8 cellular contexts compared by ENCODE assay signal in the genomic region with DNA sequence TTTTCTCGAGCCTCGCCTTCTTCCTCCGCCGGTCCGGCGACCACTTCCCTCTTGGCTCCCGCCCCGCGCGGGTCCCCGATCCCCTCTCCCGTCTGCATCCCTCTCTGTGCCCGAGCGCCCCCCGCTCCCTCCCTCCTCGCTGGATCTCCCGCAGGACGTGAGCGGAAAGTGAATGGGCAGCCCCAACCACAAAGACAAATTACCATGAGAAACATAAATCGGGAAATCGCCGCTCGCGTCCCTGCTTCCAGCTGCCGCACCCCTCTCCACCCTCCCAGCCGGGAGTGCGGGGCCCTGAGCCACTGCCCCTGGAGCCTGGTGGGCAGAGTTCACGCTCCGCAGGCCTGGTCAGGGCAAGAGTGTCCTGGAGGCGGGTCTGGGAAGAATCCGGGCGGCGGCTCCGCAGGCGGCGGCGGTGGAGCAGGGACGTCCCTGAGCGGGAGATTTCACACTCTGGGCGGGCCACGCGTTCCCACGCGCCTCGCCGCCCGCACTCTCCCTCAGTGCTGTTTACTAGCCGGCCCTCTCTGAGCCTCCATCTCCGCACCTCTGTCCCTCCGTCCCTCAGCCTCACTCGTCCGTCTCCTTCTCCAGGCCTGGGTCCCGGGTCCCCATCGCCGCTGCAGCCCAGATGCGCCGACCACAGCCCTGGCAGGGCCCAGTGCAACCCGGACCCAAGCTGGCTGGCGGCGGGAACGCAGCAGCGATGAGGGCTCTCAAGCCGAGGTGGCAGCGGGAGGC. TPM values are rescaled to one million over a fixed set of nuclear protein-coding genes. Genes with fewer than 3 reads are reported as not detected.
DNase-seq lines count a peak whose midpoint lies in the region; ATAC-seq, FAIRE-seq and TF ChIP-seq lines count a peak whose summit lies in the region.

No MANE protein-coding gene starts in this region.

- no peak for TF ChIP-seq RAD21 in SK-N-SH (IDR thresholded peaks at IDR 0.05; ENCODE audit: low read length)

- no peaks in the 10 kb centered on the region for H3K9me1 ChIP-seq in endothelial cell of umbilical vein (replicated peaks; ENCODE audit: control insufficient read depth, extremely low read depth, insufficient read depth, low read length)

- H3F3A ChIP-seq in SK-N-SH (replicated peaks; ENCODE audit: insufficient read depth), result no peaks in the 10 kb centered on the region

- peaks cover 13 to 55% (median 31%) of the 10 kb centered on the region in 3 donors for H3K27me3 Mint-ChIP-seq in naive B cell

- no peaks in the 10 kb centered on the region for H3K9me2 ChIP-seq in SK-N-SH

- H3K4me3 Mint-ChIP-seq in naive B cell, result peak overlapping the region; percentile 62 to 92 (median 86)

- no peak overlapping the region for H3K9ac ChIP-seq in SK-N-SH
- H3K9ac ChIP-seq in endothelial cell of umbilical vein (replicated peaks; ENCODE audit: extremely low read depth, insufficient read depth, low read length), result no peak overlapping the region

- H3K4me1 Mint-ChIP-seq in naive B cell, result peaks cover 16 to 25% (median 16%) of the 10 kb centered on the region in 3 donors

- ATAC-seq in naive B cell (ENCODE audit: low read depth in 2 of 2) (peak; percentile 20 to 26), HG03469 (IDR thresholded peaks at IDR 0.05; ENCODE audit: unreplicated experiment) (no peak), HG02678 (IDR thresholded peaks at IDR 0.05; ENCODE audit: unreplicated experiment) (no peak)

- H2AFZ ChIP-seq in SK-N-SH (ENCODE audit: low read depth) (peak overlapping the region; percentile 67; the same call in 1 of the 2 replicates), endothelial cell of umbilical vein (ENCODE audit: low read depth, low read length) (peak overlapping the region; percentile 64)

- peak overlapping the region; percentile 50 to 63 for H3K4me3 ChIP-seq in SK-N-SH (ENCODE audit: low read depth in 2 of 2, low read length in 1 of 2)
- peak overlapping the region in 1 of 3 experiments; percentile 18 for H3K4me3 ChIP-seq in endothelial cell of umbilical vein (replicated peaks in 1 of 3; ENCODE audit: insufficient read depth in 1 of 3, low read depth in 1 of 3, low read length in 3 of 3)

- peaks cover 0 to 7% of the 10 kb centered on the region in 2 donors for H3K36me3 Mint-ChIP-seq in naive B cell

- DNase-seq in GM13977 (ENCODE audit: low spot score), result peak; percentile 62
- peak; percentile 79 for DNase-seq in SK-N-SH
- DNase-seq in endothelial cell of umbilical vein (ENCODE audit: low read depth, low spot score), result no peak
- no peak for DNase-seq in naive B cell
- no peak for DNase-seq in HTR-8/SVneo (ENCODE audit: insufficient read length, low spot score)
- DNase-seq in superior temporal gyrus (ENCODE audit: extremely low spot score), result no peak

- H4K20me1 ChIP-seq in SK-N-SH (ENCODE audit: insufficient read depth) (no peaks in the 10 kb centered on the region), endothelial cell of umbilical vein (replicated peaks; ENCODE audit: control insufficient read depth, extremely low read depth, insufficient read depth, low read length) (no peaks in the 10 kb centered on the region)

- 4% methylated on average over 43 of the region's 64 CpGs for WGBS in SK-N-SH (ENCODE audit: low lambda C conversion rate)

- POLR2A ChIA-PET in SK-N-SH (lab: Yijun Ruan, JAX), result interaction anchor here (1.0 to 1.3 kb wide), 2 partner anchors 34 to 83 kb away, joined by 3 to 4 read pairs; no protein-coding TSS in a partner anchor
- POLR2A ChIA-PET in endothelial cell of umbilical vein (lab: Charles Lee), result interaction anchor here (0.6 kb wide), 1 partner anchor 209 kb away, joined by 6 read pairs; no protein-coding TSS in a partner anchor

- dilution Hi-C loops in endothelial cell of umbilical vein (cut with MboI; ENCODE audit: extremely low pct_ligation_motif_present, low sequenced_read_pairs), result no loop called here

- intact Hi-C loops in endothelial cell of umbilical vein (cut with micrococcal nuclease), result loop anchor here (5.0 kb wide), 1 partner anchor 344 kb away; the partner anchor contains the start of gene PARP14

- in situ Hi-C loops in GM13977 (cut with MboI; ENCODE audit: low pct_unique_long_range_greater_than_20kb, low sequenced_read_pairs, unreplicated experiment), result loop anchor here (25.0 kb wide), 1 partner anchor 464 kb away; the partner anchor contains the start of genes DTX3L and PARP9

- TF ChIP-seq EP300 in SK-N-SH (IDR thresholded peaks at IDR 0.05; ENCODE audit: borderline replicate concordance in 1 of 2, low read depth in 1 of 2, low read length in 1 of 2), result no peak

- CTCF ChIA-PET in SK-N-SH (lab: Yijun Ruan, JAX) (interaction anchor here (0.7 to 13.4 kb wide), 29 partner anchors 8 to 348 kb away, joined by 3 to 342 read pairs (median 6); no protein-coding TSS in a partner anchor), endothelial cell of umbilical vein (lab: Charles Lee) (interaction anchor here (0.6 to 4.4 kb wide), 17 partner anchors 8 to 633 kb away, joined by 3 to 31 read pairs (median 4); partner anchors contain the start of gene PDIA5)

- no peaks in the 10 kb centered on the region for H3K79me2 ChIP-seq in SK-N-SH (ENCODE audit: insufficient read depth)
- H3K79me2 ChIP-seq in endothelial cell of umbilical vein (ENCODE audit: control insufficient read depth, insufficient read depth, low read length), result no peaks in the 10 kb centered on the region

- no peak for TF ChIP-seq POLR2A in endothelial cell of umbilical vein (IDR thresholded peaks at IDR 0.05; ENCODE audit: low read depth, low read length)

- peak overlapping the region; percentile 96 for H3K4me2 ChIP-seq in SK-N-SH
- peak overlapping the region; percentile 65 for H3K4me2 ChIP-seq in endothelial cell of umbilical vein (ENCODE audit: insufficient read depth, low read length)

- H3K27ac Mint-ChIP-seq in naive B cell, result peak overlapping the region in 1 of 6 donors; percentile 87

- H3K4me1 ChIP-seq in SK-N-SH (ENCODE audit: control insufficient read depth in 1 of 2, insufficient read depth in 2 of 2, low read depth in 1 of 2, low read length in 1 of 2) (peaks cover 0 to 23% of the 10 kb centered on the region in 2 experiments; a peak in 2 of 4 replicates), endothelial cell of umbilical vein (ENCODE audit: control insufficient read depth, extremely low read depth, insufficient read depth, low read length) (peaks cover 17% of the 10 kb centered on the region)

- no peak for TF ChIP-seq CTCF in GM13977 (IDR thresholded peaks at IDR 0.05; ENCODE audit: extremely low read depth, insufficient read depth, missing control alignments)
- no peak for TF ChIP-seq CTCF in SK-N-SH (IDR thresholded peaks at IDR 0.05)
- no peak for TF ChIP-seq CTCF in endothelial cell of umbilical vein (IDR thresholded peaks at IDR 0.05; ENCODE audit: extremely low read depth in 1 of 2, insufficient read depth in 1 of 2, low read depth in 1 of 2, low read length in 2 of 2)

- no TSS peak for BruUV-seq in endothelial cell of umbilical vein (replicated peaks; lab: Mats Ljungman, UMichigan)

- H3K27ac ChIP-seq in SK-N-SH (ENCODE audit: low read depth in 2 of 2, low read length in 1 of 2), result no peak overlapping the region
- no peak overlapping the region for H3K27ac ChIP-seq in endothelial cell of umbilical vein (ENCODE audit: insufficient read depth, low read depth, low read length)

- H3K9me3 Mint-ChIP-seq in naive B cell, result no peaks in the 10 kb centered on the region

- peaks cover 45% of the 10 kb centered on the region for H3K27me3 ChIP-seq in SK-N-SH (ENCODE audit: insufficient read depth)
- H3K27me3 ChIP-seq in endothelial cell of umbilical vein (ENCODE audit: control insufficient read depth in 2 of 2, insufficient read depth in 2 of 2, low read length in 2 of 2), result peaks cover 73 to 98% of the 10 kb centered on the region in 2 experiments

- H3K36me3 ChIP-seq in SK-N-SH (replicated peaks in 1 of 2; ENCODE audit: control insufficient read depth in 1 of 2, insufficient read depth in 2 of 2, low read length in 1 of 2) (no peaks in the 10 kb centered on the region), endothelial cell of umbilical vein (ENCODE audit: control insufficient read depth in 2 of 2, extremely low read depth in 1 of 2, insufficient read depth in 2 of 2, low read length in 2 of 2) (no peaks in the 10 kb centered on the region)

- FAIRE-seq in endothelial cell of umbilical vein (lab: Jason Lieb, UNC) (peak; percentile 66), HTR-8/SVneo (lab: Jason Lieb, UNC) (no peak)

- no peaks in the 10 kb centered on the region for H3K9me3 ChIP-seq in SK-N-SH
- no peaks in the 10 kb centered on the region for H3K9me3 ChIP-seq in endothelial cell of umbilical vein (replicated peaks; ENCODE audit: control insufficient read depth, insufficient read depth, low read length)

TF ChIP-seq in endothelial cell of umbilical vein, 7 proteins besides CTCF, POLR2A, EP300 and RAD21:
- no peak for TF ChIP-seq JUN (IDR thresholded peaks at IDR 0.05; ENCODE audit: borderline replicate concordance, insufficient read depth, insufficient read length, low read depth)
- TF ChIP-seq EZH2 (IDR thresholded peaks at IDR 0.05; ENCODE audit: borderline replicate concordance, low read depth, low read length, severe bottlenecking), result peak; percentile 83

RNA-seq across cellular contexts. Expression of gene SEMA5B, which starts 0.8 kb away (rescaled TPM):
- 0.43 and 0.75 TPM in 2 replicates for polyA plus RNA-seq in SK-N-SH (2012; rRNA removed)
- polyA plus RNA-seq in SK-N-SH (2012; cell fraction: cytosol; rRNA removed), result 0.08 and 0.16 TPM in 2 replicates
- polyA plus RNA-seq in SK-N-SH (2012; cell fraction: nucleus; rRNA removed), result 0.19 and 0.69 TPM in 2 replicates
- 0.07 and 0.44 TPM in 2 replicates for total RNA-seq in endothelial cell of umbilical vein
- not detected in 2 replicates for polyA plus RNA-seq in endothelial cell of umbilical vein
- not detected in 2 replicates for polyA plus RNA-seq in endothelial cell of umbilical vein (2011; cell fraction: cytosol; rRNA removed)
- polyA plus RNA-seq in endothelial cell of umbilical vein (2011; cell fraction: nucleus; rRNA removed), result 0.07 TPM in 1 of 2 replicates, not detected in the other
- polyA plus RNA-seq in endothelial cell of umbilical vein (2012), result not detected in 2 replicates
- not detected in 2 replicates for polyA minus RNA-seq in endothelial cell of umbilical vein
- not detected for polyA minus RNA-seq in endothelial cell of umbilical vein (2011; cell fraction: cytosol; rRNA and poly(A)+ RNA removed)
- polyA minus RNA-seq in endothelial cell of umbilical vein (2011; cell fraction: nucleus; rRNA and poly(A)+ RNA removed), result not detected in 2 replicates
- not detected for polyA plus RNA-seq in naive B cell (ENCODE audit: low read depth in 6 of 6)

RNA-seq across cellular contexts. Expression of gene PDIA5, which starts 40.1 kb away (rescaled TPM):
- polyA plus RNA-seq in SK-N-SH (2012; rRNA removed) (28.0 and 28.6 TPM in 2 replicates), endothelial cell of umbilical vein (48.9 and 55.7 TPM in 2 replicates), naive B cell (ENCODE audit: low read depth in 6 of 6) (1 to 10 TPM; 1.7 to 4.4 (median 2.2) TPM)
- polyA plus RNA-seq in SK-N-SH (2012; cell fraction: cytosol; rRNA removed), result 25.2 and 27.2 TPM in 2 replicates
- 35.3 and 38.5 TPM in 2 replicates for polyA plus RNA-seq in SK-N-SH (2012; cell fraction: nucleus; rRNA removed)
- 85.2 and 85.6 TPM in 2 replicates for total RNA-seq in endothelial cell of umbilical vein
- 66.9 and 67.2 TPM in 2 replicates for polyA plus RNA-seq in endothelial cell of umbilical vein (2011; cell fraction: cytosol; rRNA removed)
- 87.4 and 92.9 TPM in 2 replicates for polyA plus RNA-seq in endothelial cell of umbilical vein (2011; cell fraction: nucleus; rRNA removed)
- 64.4 and 71.1 TPM in 2 replicates for polyA plus RNA-seq in endothelial cell of umbilical vein (2012)
- polyA minus RNA-seq in endothelial cell of umbilical vein, result 44.1 and 52.9 TPM in 2 replicates
- polyA minus RNA-seq in endothelial cell of umbilical vein (2011; cell fraction: cytosol; rRNA and poly(A)+ RNA removed), result 9.6 TPM
- polyA minus RNA-seq in endothelial cell of umbilical vein (2011; cell fraction: nucleus; rRNA and poly(A)+ RNA removed), result 30.4 and 33.4 TPM in 2 replicates

Comparison
In these comparisons a context has a peak if more than half of its experiments do, and no peak if none do; other contexts are left out.
1. DNase-seq: peak in GM13977 (single experiment) and SK-N-SH (single experiment); none in endothelial cell of umbilical vein (single experiment), naive B cell (single experiment), HTR-8/SVneo (single experiment) and superior temporal gyrus (single experiment).
2. ATAC-seq: peak in naive B cell (2 of 2); none in HG03469 (single experiment) and HG02678 (single experiment).